13 cellular contexts compared by ENCODE assay signal in genomic region chr7:133364959-133365680, GRCh38.
DNase-seq lines count a peak whose midpoint lies in the region; ATAC-seq, FAIRE-seq and TF ChIP-seq lines count a peak whose summit lies in the region.
"Had no signal": no experiment of that assay in that cellular context is flagged by ENCODE, and none has a peak within 500 bp of the region (broad histone marks: within the 10 kb centered on the region; RNA-seq: fewer than 3 reads in every experiment).

No MANE protein-coding gene starts in this region.

- peak overlapping the region; percentile 4 for H2BK5ac ChIP-seq in IMR-90 (ENCODE audit: low read depth, low read length, poor library complexity, severe bottlenecking)

- intact Hi-C loops in IMR-90 (cut with micrococcal nuclease) (no loop called here), vagina (cut with DNase I) (no loop called here)

- dilution Hi-C loops in IMR-90 (cut with HindIII; ENCODE audit: low sequenced_read_pairs, unreplicated experiment) (no loop called here), keratinocyte (cut with MboI; ENCODE audit: extremely low pct_ligation_motif_present, low sequenced_read_pairs) (no loop called here)

- H2AK5ac ChIP-seq in IMR-90 (ENCODE audit: low read depth, low read length): 0 out of 2 replicates have a peak overlapping the region, but pooled peaks have one; percentile 29

- CTCF ChIA-PET in A549 (lab: Yijun Ruan, JAX): no interaction called here
- CTCF ChIA-PET in IMR-90 (lab: Yijun Ruan, JAX): no interaction called here

- WGBS in A549 (ENCODE audit: missing lambda C conversion rate): 82% methylated on average over 3 of the region's 3 CpGs
- no CpG with 5 or more reads among the region's 3 CpGs for WGBS in IMR-90 (ENCODE audit: extremely low coverage in 2 of 2, insufficient read length in 1 of 2), 2 experiments

- no TSS peak for BruUV-seq in IMR-90 (replicated peaks; lab: Mats Ljungman, UMichigan)

- TF ChIP-seq CTCF in A549 (IDR thresholded peaks at IDR 0.05) (no peak), IMR-90 (conservative IDR thresholded peaks at IDR 0.05; ENCODE audit: low read depth, low read length) (no peak), keratinocyte (optimal IDR thresholded peaks at IDR 0.05 in 1 of 3, IDR thresholded peaks at IDR 0.05 in 1 of 3, conservative IDR thresholded peaks at IDR 0.05 in 1 of 3; ENCODE audit: extremely low read depth in 1 of 3, insufficient read depth in 2 of 3, low read length in 3 of 3) (no peak), vagina (IDR thresholded peaks at IDR 0.05) (no peak)

- no peak overlapping the region for H3K56ac ChIP-seq in IMR-90 (ENCODE audit: extremely low read depth, insufficient read depth, low read length)

- H3K4me1 ChIP-seq in A549 (no peaks in the 10 kb centered on the region), IMR-90 (ENCODE audit: control insufficient read depth, insufficient read depth, low read length) (peaks cover 6% of the 10 kb centered on the region), keratinocyte (ENCODE audit: control insufficient read depth, extremely low read depth, insufficient read depth, low read length) (peaks cover 11% of the 10 kb centered on the region), vagina (no peaks in the 10 kb centered on the region)

- POLR2A ChIA-PET in A549 (lab: Yijun Ruan, JAX): no interaction called here
- POLR2A ChIA-PET in IMR-90 (lab: Charles Lee; ENCODE audit: unreplicated experiment): no interaction called here

- H3K9me3 Mint-ChIP-seq in central memory CD8-positive, alpha-beta T cell: no peaks in the 10 kb centered on the region

- 0 out of 2 replicates have a peak overlapping the region, but pooled peaks have one; percentile 3 for H4K91ac ChIP-seq in IMR-90 (ENCODE audit: insufficient read depth, low read depth, low read length)

- peak overlapping the region; percentile 0; the same call in 1 of the 2 replicates for H2BK20ac ChIP-seq in IMR-90 (ENCODE audit: low read depth, low read length)

- H4K8ac ChIP-seq in IMR-90 (ENCODE audit: low read depth in 2 of 2, low read length in 2 of 2): peak overlapping the region in 1 of 2 experiments; percentile 23; a peak in 2 of 4 replicates

- peak; percentile 39 for FAIRE-seq in A549 (lab: Jason Lieb, UNC)
- FAIRE-seq in keratinocyte (lab: Jason Lieb, UNC): peak; percentile 5

- no peak overlapping the region for H2AK9ac ChIP-seq in IMR-90 (replicated peaks; ENCODE audit: low read depth, low read length, poor library complexity)

- peak overlapping the region; percentile 45; the same call in 1 of the 2 replicates for H3K18ac ChIP-seq in IMR-90 (ENCODE audit: low read depth, low read length)

- no peak for TF ChIP-seq RAD21 in A549 (conservative IDR thresholded peaks at IDR 0.05 in 1 of 2, IDR thresholded peaks at IDR 0.05 in 1 of 2)
- no peak for TF ChIP-seq RAD21 in IMR-90 (IDR thresholded peaks at IDR 0.05; ENCODE audit: low read length)

- no peak overlapping the region for H3K4me3 Mint-ChIP-seq in central memory CD8-positive, alpha-beta T cell

- H3K36me3 Mint-ChIP-seq in central memory CD8-positive, alpha-beta T cell (ENCODE audit: insufficient read depth): peaks cover 4% of the 10 kb centered on the region

- no peak overlapping the region for H3K4me2 ChIP-seq in A549
- no peak overlapping the region; the same call in 1 of the 2 replicates for H3K4me2 ChIP-seq in IMR-90 (ENCODE audit: low read depth, low read length)
- no peak overlapping the region for H3K4me2 ChIP-seq in keratinocyte (ENCODE audit: control insufficient read depth, extremely low read depth, insufficient read depth, low read depth, low read length)

- H3K27ac ChIP-seq in A549 (no peak overlapping the region), IMR-90 (ENCODE audit: insufficient read depth, low read length) (no peak overlapping the region), keratinocyte (ENCODE audit: control insufficient read depth, insufficient read depth, low read length) (no peak overlapping the region), vagina (no peak overlapping the region)
- H3K27ac ChIP-seq: left lung had no signal

- no peak overlapping the region for H2AFZ ChIP-seq in IMR-90 (replicated peaks; ENCODE audit: low read length, poor library complexity)
- no peak overlapping the region for H2AFZ ChIP-seq in keratinocyte (ENCODE audit: control insufficient read depth, low read length)

- no peak overlapping the region for H2BK15ac ChIP-seq in IMR-90 (ENCODE audit: low read depth, low read length)

- TF ChIP-seq EP300 in A549 (IDR thresholded peaks at IDR 0.05): no peak

- H3K14ac ChIP-seq in IMR-90 (replicated peaks; ENCODE audit: low read depth, low read length): 0 out of 2 replicates have a peak overlapping the region, but pooled peaks have one; percentile 2

- H3K4ac ChIP-seq in IMR-90 (ENCODE audit: low read depth, low read length): no peak overlapping the region

- H3K79me2 ChIP-seq in keratinocyte (ENCODE audit: control insufficient read depth, insufficient read depth, low read length): no peaks in the 10 kb centered on the region

- H4K20me1 ChIP-seq in IMR-90 (ENCODE audit: insufficient read depth, low read length) (no peaks in the 10 kb centered on the region), keratinocyte (ENCODE audit: control insufficient read depth, extremely low read depth, insufficient read depth, low read length) (no peaks in the 10 kb centered on the region)

- H3K9me3 ChIP-seq in A549: no peaks in the 10 kb centered on the region
- H3K9me3 ChIP-seq in IMR-90 (ENCODE audit: control insufficient read depth, insufficient read depth, low read length): no peaks in the 10 kb centered on the region
- no peaks in the 10 kb centered on the region for H3K9me3 ChIP-seq in keratinocyte (ENCODE audit: control insufficient read depth, low read depth, low read length)
- H3K9me3 ChIP-seq in vagina: no peaks in the 10 kb centered on the region
- H3K9me3 ChIP-seq: BE2C, left lung had no signal

- H3K27me3 Mint-ChIP-seq in central memory CD8-positive, alpha-beta T cell: no peaks in the 10 kb centered on the region

- H3K4me1 Mint-ChIP-seq in central memory CD8-positive, alpha-beta T cell: peaks cover 23% of the 10 kb centered on the region

- DNase-seq in A549 (ENCODE audit: low read depth in 1 of 2, low spot score in 1 of 2) (no peak), IMR-90 (peak; percentile 80), keratinocyte (ENCODE audit: low read depth, low spot score) (no peak), cortex of kidney (lab: John Stamatoyannopoulos, UW) (no peak), SIG-M5 (lab: John Stamatoyannopoulos, UW) (no peak), vagina (ENCODE audit: extremely low spot score in 2 of 2) (no peak), ecto neural progenitor cell (ENCODE audit: low spot score) (no peak)
- DNase-seq in central memory CD8-positive, alpha-beta T cell (ENCODE audit: low spot score in 2 of 2): no peak
- DNase-seq: activated CD4-positive, CD25-positive, alpha-beta regulatory T cell; activated effector memory CD4-positive, alpha-beta T cell treated with anti-CD3 and anti-CD28 coated beads, Interleukin-2, amount 50 U/mL, for 16 hours; BE2C; left lung; NCI-H2081 treated with DMSO at 0.1 percent for 48 hours had no signal

- in situ Hi-C loops in IMR-90 (cut with MboI; ENCODE audit: low sequenced_read_pairs): no loop called here

- TF ChIP-seq POLR2A in A549 (IDR thresholded peaks at IDR 0.05; ENCODE audit: low read length) (no peak), IMR-90 (IDR thresholded peaks at IDR 0.05; ENCODE audit: low read depth, low read length) (no peak), vagina (IDR thresholded peaks at IDR 0.05) (no peak)

- H3K23ac ChIP-seq in IMR-90 (ENCODE audit: low read depth, low read length): no peak overlapping the region

- no peaks in the 10 kb centered on the region for H3K9me1 ChIP-seq in IMR-90 (ENCODE audit: insufficient read depth, low read length)
- H3K9me1 ChIP-seq in keratinocyte (ENCODE audit: control insufficient read depth, extremely low read depth, insufficient read depth, low read length): no peaks in the 10 kb centered on the region

- no peak overlapping the region for H2BK120ac ChIP-seq in IMR-90 (ENCODE audit: low read depth, low read length)

- peak overlapping the region; percentile 25; the same call in 1 of the 2 replicates for H4K5ac ChIP-seq in IMR-90 (ENCODE audit: low read depth, low read length)

- H3K79me1 ChIP-seq in IMR-90 (ENCODE audit: low read depth in 1 of 2, low read length in 2 of 2): peaks cover 8 to 15% of the 10 kb centered on the region in 2 experiments; a peak in 2 of 4 replicates

- H3K36me3 ChIP-seq in IMR-90 (ENCODE audit: control insufficient read depth, insufficient read depth, low read length): 0 out of 2 replicates have a peak, but pooled peaks cover 1% of the 10 kb centered on the region
- no peaks in the 10 kb centered on the region for H3K36me3 ChIP-seq in keratinocyte (ENCODE audit: control insufficient read depth in 2 of 2, extremely low read depth in 1 of 2, insufficient read depth in 2 of 2, low read length in 2 of 2)
- no peaks in the 10 kb centered on the region for H3K36me3 ChIP-seq in vagina
- H3K36me3 ChIP-seq: BE2C, left lung had no signal

- H3K9ac ChIP-seq in IMR-90 (ENCODE audit: low read depth, low read length): no peak overlapping the region
- H3K9ac ChIP-seq in keratinocyte (ENCODE audit: control insufficient read depth, extremely low read depth, insufficient read depth, low read length): no peak overlapping the region

- H3K4me3 ChIP-seq in A549 (no peak overlapping the region), IMR-90 (ENCODE audit: insufficient read depth, low read depth, low read length) (no peak overlapping the region), keratinocyte (ENCODE audit: control insufficient read depth in 2 of 3, extremely low read depth in 1 of 3, insufficient read depth in 2 of 3, low read depth in 1 of 3, low read length in 3 of 3) (no peak overlapping the region), vagina (no peak overlapping the region)
- H3K4me3 ChIP-seq: left lung had no signal

- H3K27ac Mint-ChIP-seq in central memory CD8-positive, alpha-beta T cell (ENCODE audit: low read depth): no peak overlapping the region

- no peaks in the 10 kb centered on the region for H3K27me3 ChIP-seq in IMR-90 (ENCODE audit: control insufficient read depth, insufficient read depth, low read length)
- H3K27me3 ChIP-seq in keratinocyte (ENCODE audit: control insufficient read depth, extremely low read depth, insufficient read depth, low read length): no peaks in the 10 kb centered on the region
- H3K27me3 ChIP-seq in vagina: no peaks in the 10 kb centered on the region
- H3K27me3 ChIP-seq: BE2C, left lung had no signal

- no peak for ATAC-seq in A549
- ATAC-seq in IMR-90 (ENCODE audit: low read depth): peak; percentile 57
- peak; percentile 49 for ATAC-seq in central memory CD8-positive, alpha-beta T cell (replicated peaks; ENCODE audit: extremely low read depth, poor library complexity, severe bottlenecking)
- ATAC-seq: left lung had no signal

TF ChIP-seq in A549, 52 proteins besides CTCF, POLR2A, EP300 and RAD21 (continues in another document):
- no peak for TF ChIP-seq NFE2L2 (conservative IDR thresholded peaks at IDR 0.05; ENCODE audit: low read length)
- TF ChIP-seq ZSCAN20 (CRISPR knock-in tag; IDR thresholded peaks at IDR 0.05): no peak

TF ChIP-seq in IMR-90, 13 proteins besides CTCF, POLR2A, EP300 and RAD21 (continues in another document):
- TF ChIP-seq MAFK (IDR thresholded peaks at IDR 0.05; ENCODE audit: low read depth, low read length): no peak
- no peak for TF ChIP-seq RFX5 (IDR thresholded peaks at IDR 0.05; ENCODE audit: low read depth, low read length)
- no peak for TF ChIP-seq MXI1 (IDR thresholded peaks at IDR 0.05; ENCODE audit: borderline replicate concordance, low read depth, low read length)

Comparison
In these comparisons a context has a peak if more than half of its experiments do, and no peak if none do; other contexts are left out.
1. ATAC-seq: peak in IMR-90 (single experiment) and central memory CD8-positive, alpha-beta T cell (single experiment); none in A549 (0 of 2).